In the genomic region with DNA sequence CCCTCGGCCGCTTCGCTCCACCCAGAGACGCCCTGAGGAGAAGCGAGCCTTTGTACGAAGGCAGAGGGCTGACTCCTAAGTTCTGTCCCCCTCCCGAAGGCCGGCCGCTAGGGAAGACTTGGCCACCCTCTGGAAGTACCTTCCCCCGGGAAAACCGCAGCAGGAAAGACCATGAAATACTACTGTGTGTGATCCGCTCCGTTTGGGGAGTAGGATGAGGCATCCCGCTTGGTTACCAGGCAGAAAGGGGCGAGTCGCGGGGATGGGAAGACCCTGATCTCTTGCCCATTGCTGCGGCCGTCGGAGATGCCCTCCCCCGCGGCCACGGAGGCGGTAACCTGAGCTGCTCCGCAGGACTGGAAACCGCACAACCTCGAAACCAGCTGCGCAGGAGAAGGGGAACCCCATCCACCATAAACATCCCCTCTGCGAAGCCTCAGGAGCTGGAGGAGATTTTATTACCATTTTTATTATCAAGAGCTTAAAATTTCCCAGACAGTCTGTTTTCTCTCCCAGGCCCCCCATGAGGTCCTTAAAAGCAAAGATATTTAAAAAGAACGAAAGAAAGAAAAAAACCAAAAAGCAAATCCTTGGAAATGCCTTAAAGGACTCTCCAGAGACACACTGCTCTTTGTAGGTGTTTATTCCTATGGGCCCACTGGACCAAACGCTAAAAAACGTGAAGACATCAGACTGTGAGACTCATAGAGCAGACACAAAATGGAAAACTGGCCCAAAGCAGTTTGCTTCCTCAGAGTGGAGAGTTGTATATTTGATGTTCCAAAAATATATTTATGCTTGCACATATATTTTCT, we compare ENCODE assay signal across 8 cellular contexts. TPM values are rescaled to one million over a fixed set of nuclear protein-coding genes. Genes with fewer than 3 reads are reported as not detected.
DNase-seq lines count a peak whose midpoint lies in the region; ATAC-seq and TF ChIP-seq lines count a peak whose summit lies in the region.

No MANE protein-coding gene starts in this region.

- H3K27me3 ChIP-seq in CD4-positive, alpha-beta memory T cell (ENCODE audit: insufficient read depth, low read length), result peaks cover 25% of the 10 kb centered on the region
- H3K27me3 ChIP-seq in Panc1 (ENCODE audit: control insufficient read depth, insufficient read depth, low read length), result peaks cover 15% of the 10 kb centered on the region

- H3K9me3 Mint-ChIP-seq in CD4-positive, alpha-beta memory T cell, result peaks cover 0 to 5% (median 0%) of the 10 kb centered on the region in 8 donors
- H3K9me3 Mint-ChIP-seq in nephron, result no peaks in the 10 kb centered on the region

- H3K9me3 ChIP-seq in CD4-positive, alpha-beta memory T cell (ENCODE audit: control insufficient read depth in 1 of 2, low read length in 2 of 2), result no peaks in the 10 kb centered on the region
- H3K9me3 ChIP-seq in Panc1 (ENCODE audit: control insufficient read depth, insufficient read depth, low read depth, low read length), result no peaks in the 10 kb centered on the region

- H3K4me1 ChIP-seq in CD4-positive, alpha-beta memory T cell (ENCODE audit: insufficient read depth, low read length), result peaks cover 39% of the 10 kb centered on the region
- no peaks in the 10 kb centered on the region for H3K4me1 ChIP-seq in Panc1 (ENCODE audit: control insufficient read depth, insufficient read depth, low read length)

- H3K27me3 Mint-ChIP-seq in CD4-positive, alpha-beta memory T cell, result peaks cover 30 to 31% of the 10 kb centered on the region in 2 donors
- H3K27me3 Mint-ChIP-seq in nephron (ENCODE audit: low read depth), result peaks cover 25% of the 10 kb centered on the region

- no peak overlapping the region for H3K27ac ChIP-seq in CD4-positive, alpha-beta memory T cell (ENCODE audit: low read depth, low read length)
- no peak overlapping the region for H3K27ac ChIP-seq in Panc1 (ENCODE audit: low read length)

- H3K27ac Mint-ChIP-seq in CD4-positive, alpha-beta memory T cell, result no peak overlapping the region
- peak overlapping the region; percentile 85 to 92 (median 87) for H3K27ac Mint-ChIP-seq in nephron

- BruUV-seq in Panc1 (replicated peaks; lab: Mats Ljungman, UMichigan), result no TSS peak

- POLR2A ChIA-PET in CD4-positive, alpha-beta memory T cell (lab: Charles Lee; ENCODE audit: partially characterized antibody), result interaction anchor here (0.8 kb wide), 1 partner anchor 223 kb away, joined by 3 read pairs; no protein-coding TSS in a partner anchor
- POLR2A ChIA-PET in Panc1 (lab: Charles Lee), result no interaction called here

- peak overlapping the region in 1 of 2 donors; percentile 34 for H3K4me3 ChIP-seq in CD4-positive, alpha-beta memory T cell (ENCODE audit: low read length in 2 of 2)
- peak overlapping the region in 1 of 2 experiments; percentile 41; a peak in 1 of 4 replicates for H3K4me3 ChIP-seq in Panc1 (ENCODE audit: low read depth in 2 of 2, low read length in 2 of 2)

- H3K36me3 ChIP-seq in CD4-positive, alpha-beta memory T cell (ENCODE audit: insufficient read depth, low read length), result no peaks in the 10 kb centered on the region
- no peaks in the 10 kb centered on the region; the same call in 1 of the 2 replicates for H3K36me3 ChIP-seq in Panc1 (ENCODE audit: control insufficient read depth, insufficient read depth, low read length)

- TF ChIP-seq CTCF in Panc1 (IDR thresholded peaks at IDR 0.05) (no peak), nephron (IDR thresholded peaks at IDR 0.05; ENCODE audit: unreplicated experiment in 3 of 3) (no peak)

- no peaks in the 10 kb centered on the region for H3K36me3 Mint-ChIP-seq in CD4-positive, alpha-beta memory T cell
- peaks cover 8% of the 10 kb centered on the region for H3K36me3 Mint-ChIP-seq in nephron (ENCODE audit: low read depth)

- intact Hi-C loops in CD4-positive, alpha-beta memory T cell (cut with micrococcal nuclease), result no loop called here
- intact Hi-C loops in Panc1 (cut with micrococcal nuclease; ENCODE audit: unreplicated experiment), result no loop called here

- peak overlapping the region; percentile 28 to 86 (median 68) for H3K4me3 Mint-ChIP-seq in CD4-positive, alpha-beta memory T cell
- H3K4me3 Mint-ChIP-seq in nephron, result peak overlapping the region; percentile 66 to 94 (median 92)

- in situ Hi-C loops in Panc1 (cut with HindIII; ENCODE audit: low pct_unique_long_range_greater_than_20kb, low sequenced_read_pairs), result no loop called here

- ATAC-seq in Panc1 (peak; percentile 15; the same call in 1 of the 2 replicates), esophagus mucosa (peak; percentile 23), GM19463 (IDR thresholded peaks at IDR 0.05; ENCODE audit: unreplicated experiment) (no peak), GM21423 (IDR thresholded peaks at IDR 0.05; ENCODE audit: unreplicated experiment) (no peak), GM18858 (IDR thresholded peaks at IDR 0.05; ENCODE audit: unreplicated experiment) (no peak)

- CTCF ChIA-PET in CD4-positive, alpha-beta memory T cell (lab: Charles Lee; ENCODE audit: partially characterized antibody), result no interaction called here
- CTCF ChIA-PET in Panc1 (lab: Charles Lee), result no interaction called here

- peak in 1 of 5 donors; percentile 6 for DNase-seq in CD4-positive, alpha-beta memory T cell
- no peak for DNase-seq in Panc1 (ENCODE audit: low read depth, low spot score)
- DNase-seq in stimulated activated CD4-positive, alpha-beta T cell treated with anti-CD3 and anti-CD28 coated beads, Interleukin-12 subunit alpha, Interleukin-12 subunit beta, amount 100 ng/mL, for 4 hours, result no peak

- H3K4me1 Mint-ChIP-seq in CD4-positive, alpha-beta memory T cell, result peaks cover 11 to 43% (median 24%) of the 10 kb centered on the region in 4 donors
- H3K4me1 Mint-ChIP-seq in nephron, result peaks cover 38% of the 10 kb centered on the region

RNA-seq across cellular contexts. Expression of a gene that starts 1.0 kb away (rescaled TPM):
- total RNA-seq in CD4-positive, alpha-beta memory T cell, result not detected
- polyA plus RNA-seq in CD4-positive, alpha-beta memory T cell, result under 1 TPM; 0.34 to 0.37 TPM
- total RNA-seq in Panc1 (2021; ENCODE audit: unreplicated experiment) (0.36 TPM), esophagus mucosa (2.3 TPM)
- polyA plus RNA-seq in Panc1 (2012; ENCODE audit: insufficient read length), result not detected

Comparison
In these comparisons a context has a peak if more than half of its experiments do, and no peak if none do; other contexts are left out.
1. H3K27ac Mint-ChIP-seq: peak in nephron (3 of 3); none in CD4-positive, alpha-beta memory T cell (0 of 7).
2. ATAC-seq: peak in Panc1 (single experiment) and esophagus mucosa (single experiment); none in GM19463 (single experiment), GM21423 (single experiment) and GM18858 (single experiment).